8 cellular contexts compared by ENCODE assay signal in the genomic region with DNA sequence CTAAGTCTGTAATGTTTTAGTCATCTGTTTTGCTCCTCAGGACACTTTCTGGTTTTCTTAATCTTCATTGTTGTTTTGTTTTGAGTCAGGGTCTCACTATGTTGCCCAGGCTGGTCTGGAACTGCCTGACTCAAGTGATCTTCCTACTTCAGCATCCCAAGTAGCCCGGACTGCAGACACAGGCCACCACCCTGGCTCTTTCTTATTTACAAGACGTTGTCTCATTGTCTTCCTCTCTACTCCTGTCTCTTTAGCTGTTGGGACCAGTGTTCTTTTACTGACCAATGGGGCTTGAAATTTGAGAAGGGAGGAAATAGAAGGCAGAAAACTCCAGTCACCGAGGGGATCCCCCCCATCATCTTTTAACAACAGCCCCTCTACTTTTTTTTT. TPM values are rescaled to one million over a fixed set of nuclear protein-coding genes. Genes with fewer than 3 reads are reported as not detected.
DNase-seq lines count a peak whose midpoint lies in the region; FAIRE-seq and TF ChIP-seq lines count a peak whose summit lies in the region.

No MANE protein-coding gene starts in this region.

- no peak for TF ChIP-seq CTCF in endodermal cell (conservative IDR thresholded peaks at IDR 0.05)
- TF ChIP-seq CTCF in spleen (IDR thresholded peaks at IDR 0.05 in 8 of 11, conservative IDR thresholded peaks at IDR 0.05 in 3 of 11), result no peak

- H3K4me3 ChIP-seq in MG63 (peak overlapping the region; percentile 57; the same call in 1 of the 2 replicates), endodermal cell (ENCODE audit: low read length) (peak overlapping the region; percentile 85), spleen (peak overlapping the region in 7 of 8 donors; percentile 59 to 83 (median 64))

- H3K27ac ChIP-seq in endodermal cell (ENCODE audit: low read depth, low read length) (no peak overlapping the region), spleen (peak overlapping the region in 7 of 8 donors; percentile 70 to 86 (median 83))

- peaks cover 11% of the 10 kb centered on the region; the same call in 1 of the 2 replicates for H3K27me3 ChIP-seq in MG63
- H3K27me3 ChIP-seq in endodermal cell (ENCODE audit: control insufficient read depth, insufficient read depth, low read length, poor library complexity, severe bottlenecking), result no peaks in the 10 kb centered on the region
- peaks cover 0 to 5% (median 0%) of the 10 kb centered on the region in 7 donors for H3K27me3 ChIP-seq in spleen (replicated peaks in 1 of 7)

- FAIRE-seq in GM19239 (lab: Jason Lieb, UNC), result no peak

- H3K4me1 Mint-ChIP-seq in endodermal cell, result peaks cover 22% of the 10 kb centered on the region

- H3K36me3 ChIP-seq in MG63 (no peaks in the 10 kb centered on the region), endodermal cell (ENCODE audit: control insufficient read depth, insufficient read depth, low read length) (no peaks in the 10 kb centered on the region), spleen (peaks cover 0 to 38% (median 13%) of the 10 kb centered on the region in 6 donors)

- H3K9me3 ChIP-seq in MG63, result no peaks in the 10 kb centered on the region
- no peaks in the 10 kb centered on the region for H3K9me3 ChIP-seq in endodermal cell (ENCODE audit: control insufficient read depth, low read length)
- H3K9me3 ChIP-seq in spleen, result no peaks in the 10 kb centered on the region

- H3K27ac Mint-ChIP-seq in endodermal cell, result no peak overlapping the region

- H3K4me1 ChIP-seq in endodermal cell (ENCODE audit: control insufficient read depth, insufficient read depth, low read length), result no peaks in the 10 kb centered on the region
- H3K4me1 ChIP-seq in spleen, result peaks cover 11 to 74% (median 31%) of the 10 kb centered on the region in 6 donors

- H3K27me3 Mint-ChIP-seq in endodermal cell (ENCODE audit: insufficient read depth), result peaks cover 3% of the 10 kb centered on the region

- no peak overlapping the region for H3K9ac ChIP-seq in endodermal cell (ENCODE audit: extremely low read depth, low read length, poor library complexity, severe bottlenecking)

- no peak for TF ChIP-seq POLR2A in spleen (IDR thresholded peaks at IDR 0.05)

- peak; percentile 31 for DNase-seq in NCI-H510A treated with DMSO at 0.1 percent for 48 hours (lab: John Stamatoyannopoulos, UW)
- DNase-seq in NCI-H510A (lab: John Stamatoyannopoulos, UW), result no peak
- no peak for DNase-seq in MG63
- peak; percentile 55 for DNase-seq in endodermal cell
- DNase-seq in spleen, result no peak
- DNase-seq in ureter (ENCODE audit: low spot score), result no peak
- DNase-seq in activated gamma-delta T cell treated with Interleukin-2 at 50 U/mL for 16 hours, result no peak
- DNase-seq in GM19239 (ENCODE audit: insufficient read length, low spot score), result no peak

- H3K36me3 Mint-ChIP-seq in endodermal cell (ENCODE audit: low read depth), result peaks cover 2% of the 10 kb centered on the region

- no peaks in the 10 kb centered on the region for H3K9me3 Mint-ChIP-seq in endodermal cell

- H3K4me3 Mint-ChIP-seq in endodermal cell, result peak overlapping the region; percentile 60

- WGBS in endodermal cell (ENCODE audit: insufficient coverage in 1 of 2, insufficient read length in 1 of 2), 2 experiments, result 41 to 60% methylated on average over 1 to 2 of the region's 3 CpGs
- 43 to 62% (median 54%) methylated on average over 3 of the region's 3 CpGs for WGBS in spleen, 5 donors

- intact Hi-C loops in spleen (cut with DNase I; ENCODE audit: low total_unique reads), result no loop called here

RNA-seq across cellular contexts. Expression of a gene that starts 1.2 kb away (rescaled TPM):
- 55.6 and 96.0 TPM in 2 replicates for total RNA-seq in MG63 (2014; rRNA removed; shearing (Covaris generic); ENCODE audit: low replicate concordance)
- 10 to 100 TPM; 28.5 to 30.8 TPM for total RNA-seq in endodermal cell
- 38.0 TPM for polyA plus RNA-seq in endodermal cell (2013, experiment 1 of 2)
- 30.3 TPM for polyA plus RNA-seq in endodermal cell (2013, experiment 2 of 2)
- 100 to 1,000 TPM in 4 of 7 donors, 10 to 100 TPM in 3; 74.4 to 127 (median 100) TPM for total RNA-seq in spleen
- polyA plus RNA-seq in spleen, result 10 to 100 TPM; 75.1 to 95.4 (median 88.5) TPM
- total RNA-seq in ureter, result 79.6 TPM

RNA-seq across cellular contexts. Expression of a gene that starts 18.2 kb away (rescaled TPM):
- 14.2 and 19.3 TPM in 2 replicates for total RNA-seq in MG63 (2014; rRNA removed; shearing (Covaris generic); ENCODE audit: low replicate concordance)
- total RNA-seq in endodermal cell (10 to 100 TPM; 18.2 to 19.2 TPM), spleen (10 to 100 TPM; 11.9 to 22.7 (median 15.2) TPM), ureter (17.9 TPM)
- 23.8 TPM for polyA plus RNA-seq in endodermal cell (2013, experiment 1 of 2)
- polyA plus RNA-seq in endodermal cell (2013, experiment 2 of 2), result 25.6 TPM
- polyA plus RNA-seq in spleen, result 10 to 100 TPM; 10.0 to 12.6 (median 10.8) TPM

Comparison
In these comparisons a context has a peak if more than half of its experiments do, and no peak if none do; other contexts are left out.
1. DNase-seq: peak in NCI-H510A treated with DMSO at 0.1 percent for 48 hours (single experiment) and endodermal cell (single experiment); none in NCI-H510A (single experiment), MG63 (single experiment), spleen (single experiment), ureter (single experiment), activated gamma-delta T cell treated with Interleukin-2 at 50 U/mL for 16 hours (single experiment) and GM19239 (single experiment).
2. Peak in every context shown above with its lines, with median percentiles within 50 percentile points of each other: H3K4me3 ChIP-seq.